In the genomic region with DNA sequence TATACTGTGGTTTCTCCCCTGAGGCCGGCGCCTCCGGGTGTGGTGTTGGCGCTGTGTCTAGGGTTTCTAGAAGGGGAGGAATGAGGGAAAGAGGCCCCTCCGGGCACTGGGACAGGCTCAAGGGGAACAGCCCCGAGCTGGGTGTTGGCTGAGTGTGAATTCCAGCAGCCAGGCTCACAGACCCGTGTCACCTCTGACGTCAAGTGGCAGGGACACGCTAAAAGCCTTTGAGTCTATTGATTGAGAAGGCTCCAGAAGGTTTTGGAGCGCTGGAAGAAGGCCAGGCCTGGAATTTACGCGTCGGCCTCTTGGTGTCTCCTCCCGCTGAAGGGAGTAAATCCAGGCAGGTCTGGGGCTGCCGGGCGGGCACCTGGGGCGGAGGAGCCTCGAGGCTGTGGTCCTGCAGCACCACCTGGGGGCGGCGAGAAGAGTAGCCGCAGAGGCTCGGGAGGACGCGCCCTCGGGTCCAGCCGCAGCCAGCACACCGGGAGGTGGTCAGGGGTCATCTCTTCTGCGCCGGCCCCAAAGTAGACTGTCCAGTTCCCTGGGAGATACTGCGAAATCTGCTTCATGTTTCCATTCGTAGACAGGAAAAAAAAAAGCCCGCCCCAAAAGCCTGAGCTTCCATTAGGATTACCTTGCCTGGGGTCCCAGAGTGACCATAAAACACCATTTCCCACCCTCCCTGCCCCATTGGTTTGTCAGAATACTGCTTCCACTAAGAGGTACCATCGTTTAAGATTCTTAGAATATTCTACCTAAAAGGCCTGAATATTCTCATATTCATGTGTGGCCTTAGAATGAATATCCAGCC, we compare ENCODE assay signal across 8 cellular contexts.
DNase-seq lines count a peak whose midpoint lies in the region; ATAC-seq and TF ChIP-seq lines count a peak whose summit lies in the region.

No MANE protein-coding gene starts in this region.

- H3K27ac ChIP-seq in HCT116 (ENCODE audit: low read depth, low read length) (peak overlapping the region; percentile 55), SJSA1 (peak overlapping the region; percentile 57), gastroesophageal sphincter (peak overlapping the region; percentile 11 to 84 (median 78))

- H4K20me1 ChIP-seq in HCT116 (ENCODE audit: insufficient read depth): no peaks in the 10 kb centered on the region

- H3K27me3 ChIP-seq in HCT116 (ENCODE audit: insufficient read depth, low read length) (no peaks in the 10 kb centered on the region), SJSA1 (replicated peaks) (no peaks in the 10 kb centered on the region), gastroesophageal sphincter (no peaks in the 10 kb centered on the region)

- TF ChIP-seq RAD21 in HCT116 (IDR thresholded peaks at IDR 0.05; ENCODE audit: low read depth): peak; percentile 100

- 0 out of 2 replicates have a peak overlapping the region, but pooled peaks have one; percentile 24 for H3K9ac ChIP-seq in HCT116 (ENCODE audit: low read length)

- RAD21 ChIA-PET in HCT116 (lab: Charles Lee; ENCODE audit: low non-redundant PET in 1 of 2, low total read pairs in 2 of 2, uncharacterized antibody in 2 of 2, unreplicated experiment in 2 of 2): no interaction called here

- H2AFZ ChIP-seq in HCT116 (ENCODE audit: low read depth, low read length, poor library complexity, severe bottlenecking): peak overlapping the region; percentile 60

- TF ChIP-seq EP300 in gastroesophageal sphincter (IDR thresholded peaks at IDR 0.05): no peak

- no peaks in the 10 kb centered on the region for H3K79me2 ChIP-seq in HCT116 (ENCODE audit: insufficient read depth, low read length)

- intact Hi-C loops in HCT116 (cut with micrococcal nuclease): loop anchor here (1.0 to 5.0 kb wide), 6 partner anchors 41 to 616 kb away; no protein-coding TSS in a partner anchor

- peaks cover 0 to 5% of the 10 kb centered on the region in 2 experiments; a peak in 2 of 4 replicates for H3K4me1 ChIP-seq in HCT116 (ENCODE audit: control insufficient read depth in 1 of 2, insufficient read depth in 2 of 2, low read length in 2 of 2)
- 0 out of 2 replicates have a peak, but pooled peaks cover 4% of the 10 kb centered on the region for H3K4me1 ChIP-seq in SJSA1 (replicated peaks)
- H3K4me1 ChIP-seq in gastroesophageal sphincter: peaks cover 0 to 57% (median 10%) of the 10 kb centered on the region in 3 donors

- WGBS in gastroesophageal sphincter (ENCODE audit: low coverage in 1 of 2), 2 donors: 36% methylated on average over 4 of the region's 33 CpGs; no CpG with 5 or more reads in 1 of the 2 donors

- POLR2A ChIA-PET in HCT116 (lab: Charles Lee): interaction anchor here (1.7 kb wide), 1 partner anchor 9 kb away, joined by 3 read pairs; no protein-coding TSS in a partner anchor

- peak; percentile 90 to 98 (median 91) for TF ChIP-seq CTCF in HCT116 (IDR thresholded peaks at IDR 0.05 in 2 of 3, conservative IDR thresholded peaks at IDR 0.05 in 1 of 3; ENCODE audit: borderline replicate concordance in 1 of 3, insufficient read depth in 1 of 3, low read depth in 2 of 3, low read length in 2 of 3)
- TF ChIP-seq CTCF in gastroesophageal sphincter (IDR thresholded peaks at IDR 0.05): peak; percentile 93 to 98 (median 98)

- peak overlapping the region; percentile 66 for H3K4me2 ChIP-seq in HCT116 (ENCODE audit: low read length)

- no TSS peak for BruUV-seq in HCT116 (replicated peaks; lab: Mats Ljungman, UMichigan)

- H3K9me2 ChIP-seq in HCT116 (ENCODE audit: insufficient read depth): no peaks in the 10 kb centered on the region

- TF ChIP-seq POLR2A in HCT116 (IDR thresholded peaks at IDR 0.05; ENCODE audit: borderline replicate concordance, extremely low read depth, insufficient read depth, insufficient read length): no peak
- no peak for TF ChIP-seq POLR2A in gastroesophageal sphincter (IDR thresholded peaks at IDR 0.05)

- H3K36me3 ChIP-seq in HCT116 (ENCODE audit: control insufficient read depth in 1 of 2, insufficient read depth in 2 of 2, low read length in 2 of 2): no peaks in the 10 kb centered on the region
- no peaks in the 10 kb centered on the region for H3K36me3 ChIP-seq in SJSA1
- no peaks in the 10 kb centered on the region for H3K36me3 ChIP-seq in gastroesophageal sphincter

- DNase-seq in GF-D8 (lab: John Stamatoyannopoulos, UW) (peak; percentile 50), HCT116 (ENCODE audit: low read depth, low spot score) (peak; percentile 97), M059J (ENCODE audit: low read depth) (peak; percentile 97), SJSA1 (ENCODE audit: low read depth in 1 of 2, low spot score in 2 of 2) (peak; percentile 88 to 92), occipital lobe (lab: John Stamatoyannopoulos, UW) (peak; percentile 64), superior temporal gyrus (ENCODE audit: extremely low spot score) (peak; percentile 62)
- DNase-seq in activated naive CD4-positive, alpha-beta T cell (lab: John Stamatoyannopoulos, UW): peak; percentile 39 to 59 (median 50)

- H3K9me3 ChIP-seq in HCT116 (ENCODE audit: control insufficient read depth in 1 of 2, insufficient read depth in 1 of 2, low read depth in 1 of 2, low read length in 2 of 2): no peaks in the 10 kb centered on the region
- no peaks in the 10 kb centered on the region; the same call in 1 of the 2 replicates for H3K9me3 ChIP-seq in SJSA1 (replicated peaks)
- H3K9me3 ChIP-seq in gastroesophageal sphincter: no peaks in the 10 kb centered on the region

- CTCF ChIA-PET in HCT116 (lab: Charles Lee): interaction anchor here (0.5 to 1.5 kb wide), 7 partner anchors 9 to 288 kb away, joined by 3 to 17 read pairs (median 4); no protein-coding TSS in a partner anchor

- H3K4me3 ChIP-seq in HCT116 (replicated peaks in 1 of 2; ENCODE audit: low read depth in 1 of 2, low read length in 2 of 2) (peak overlapping the region in 1 of 2 experiments; percentile 21; a peak in 1 of 4 replicates), SJSA1 (peak overlapping the region; percentile 32), gastroesophageal sphincter (peak overlapping the region; percentile 17 to 47)

- peak; percentile 99 for ATAC-seq in HCT116
- peak; percentile 84 for ATAC-seq in gastroesophageal sphincter

TF ChIP-seq in HCT116, 20 proteins besides CTCF, POLR2A, EP300 and RAD21:
- TF ChIP-seq TCF7L2 (IDR thresholded peaks at IDR 0.05; ENCODE audit: borderline replicate concordance, extremely low read depth, insufficient read depth, insufficient read length): peak; percentile 71
- TF ChIP-seq, protein P1, sequence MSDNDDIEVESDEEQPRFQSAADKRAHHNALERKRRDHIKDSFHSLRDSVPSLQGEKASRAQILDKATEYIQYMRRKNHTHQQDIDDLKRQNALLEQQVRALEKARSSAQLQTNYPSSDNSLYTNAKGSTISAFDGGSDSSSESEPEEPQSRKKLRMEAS (IDR thresholded peaks at IDR 0.05): peak; percentile 54; the same call in 1 of the 2 replicates
- TF ChIP-seq YY1 (IDR thresholded peaks at IDR 0.05; ENCODE audit: extremely low read depth, insufficient replicate concordance, low read depth, low read length): peak; percentile 47
- peak; percentile 37; the same call in 1 of the 2 replicates for TF ChIP-seq CBX3 (IDR thresholded peaks at IDR 0.05; ENCODE audit: low read depth)
- no peak for TF ChIP-seq SIN3A (IDR thresholded peaks at IDR 0.05; ENCODE audit: low read depth)
- no peak; the same call in 1 of the 2 replicates for TF ChIP-seq SRF (IDR thresholded peaks at IDR 0.05; ENCODE audit: low read depth)
- TF ChIP-seq ZFX (IDR thresholded peaks at IDR 0.05): no peak
- TF ChIP-seq EGR1 (IDR thresholded peaks at IDR 0.05; ENCODE audit: low read depth): no peak
- TF ChIP-seq EZH2phosphoT487 (IDR thresholded peaks at IDR 0.05; ENCODE audit: borderline replicate concordance): no peak
- no peak for TF ChIP-seq EZH2 (IDR thresholded peaks at IDR 0.05)
